22 cellular contexts compared by ENCODE assay signal in genomic region chr1:44422161-44422560, GRCh38. TPM values are rescaled to one million over a fixed set of nuclear protein-coding genes. Genes with fewer than 3 reads are reported as not detected.
DNase-seq lines count a peak whose midpoint lies in the region; TF ChIP-seq lines count a peak whose summit lies in the region.
"Had no signal": no experiment of that assay in that cellular context is flagged by ENCODE, and none has a peak within 500 bp of the region (broad histone marks: within the 10 kb centered on the region; RNA-seq: fewer than 3 reads in every experiment).

No MANE protein-coding gene starts in this region.

- H3K27me3 Mint-ChIP-seq in endothelial cell (ENCODE audit: unreplicated experiment), result peaks cover 4% of the 10 kb centered on the region
- H3K27me3 Mint-ChIP-seq in osteocyte (ENCODE audit: unreplicated experiment), result peaks cover 72% of the 10 kb centered on the region

- H3K4me1 Mint-ChIP-seq in endothelial cell (ENCODE audit: unreplicated experiment), result peaks cover 70% of the 10 kb centered on the region
- H3K4me1 Mint-ChIP-seq in osteocyte (ENCODE audit: unreplicated experiment), result peaks cover 8% of the 10 kb centered on the region

- H3K9me3 Mint-ChIP-seq in endothelial cell (ENCODE audit: unreplicated experiment) (no peaks in the 10 kb centered on the region), osteocyte (ENCODE audit: unreplicated experiment) (no peaks in the 10 kb centered on the region)
- H3K9me3 Mint-ChIP-seq: activated CD4-positive, alpha-beta memory T cell treated with anti-CD3 and anti-CD28 coated beads for 36 hours; stimulated activated naive CD8-positive, alpha-beta T cell treated with anti-CD3 and anti-CD28 coated beads, Interleukin-15, amount 100 ng/mL, for 72 hours had no signal

- H3K36me3 Mint-ChIP-seq in endothelial cell (ENCODE audit: low read depth, unreplicated experiment) (peaks cover 4% of the 10 kb centered on the region), osteocyte (ENCODE audit: unreplicated experiment) (no peaks in the 10 kb centered on the region)
- H3K36me3 Mint-ChIP-seq: activated CD4-positive, alpha-beta memory T cell treated with anti-CD3 and anti-CD28 coated beads for 36 hours had no signal

- DNase-seq in H7, result peak; percentile 57
- peak; percentile 63 to 74 for DNase-seq in NCI-H526 (lab: John Stamatoyannopoulos, UW)
- peak; percentile 36 for DNase-seq in endothelial cell (ENCODE audit: low spot score)
- peak; percentile 11 for DNase-seq in retina
- no peak for DNase-seq in stimulated activated CD4-positive, alpha-beta T cell treated with anti-CD3 and anti-CD28 coated beads, Interleukin-2, amount 100 ng/mL, for 48 hours
- DNase-seq in osteocyte (ENCODE audit: extremely low spot score, unreplicated experiment), result no peak
- no peak for DNase-seq in C1 segment of cervical spinal cord (lab: John Stamatoyannopoulos, UW)
- DNase-seq: activated CD4-positive, alpha-beta memory T cell treated with anti-CD3 and anti-CD28 coated beads for 36 hours; activated gamma-delta T cell; activated T-cell treated with anti-CD3 and anti-CD28 coated beads for 4 hours; DMS79 treated with DMSO at 0.1 percent for 48 hours; HCEC 1CT; MG63; midbrain; NCI-H1436 treated with DMSO at 0.1 percent for 48 hours; NCI-H2171; spleen; stimulated activated CD4-positive, alpha-beta T cell treated with anti-CD3 and anti-CD28 coated beads, Interleukin-4, amount 100 ng/mL, for 4 hours; stimulated activated naive CD8-positive, alpha-beta T cell treated with anti-CD3 and anti-CD28 coated beads, Interleukin-15, amount 100 ng/mL, for 72 hours; T-helper 17 cell; upper lobe of right lung had no signal

- H3K4me3 ChIP-seq in H7 (ENCODE audit: insufficient read depth, low read depth, low read length), result no peak overlapping the region
- H3K4me3 ChIP-seq: MG63, SJSA1, spleen, upper lobe of right lung had no signal

- H3K27ac Mint-ChIP-seq in endothelial cell (ENCODE audit: unreplicated experiment) (peak overlapping the region; percentile 87), osteocyte (ENCODE audit: unreplicated experiment) (no peak overlapping the region)
- H3K27ac Mint-ChIP-seq: activated CD4-positive, alpha-beta memory T cell treated with anti-CD3 and anti-CD28 coated beads for 36 hours; stimulated activated naive CD8-positive, alpha-beta T cell treated with anti-CD3 and anti-CD28 coated beads, Interleukin-15, amount 100 ng/mL, for 72 hours; T-helper 17 cell had no signal

- H3K27me3 ChIP-seq in H7 (ENCODE audit: control insufficient read depth, insufficient read depth, low read length), result peaks cover 13% of the 10 kb centered on the region
- H3K27me3 ChIP-seq: MG63 had no signal

- no peaks in the 10 kb centered on the region for H3K36me3 ChIP-seq in H7 (replicated peaks; ENCODE audit: control insufficient read depth, insufficient read depth, low read length)
- H3K36me3 ChIP-seq: MG63, SJSA1, spleen, upper lobe of right lung had no signal

- H3K4me3 Mint-ChIP-seq in endothelial cell (ENCODE audit: unreplicated experiment) (peak overlapping the region; percentile 40), osteocyte (ENCODE audit: unreplicated experiment) (no peak overlapping the region)
- H3K4me3 Mint-ChIP-seq: activated CD4-positive, alpha-beta memory T cell treated with anti-CD3 and anti-CD28 coated beads for 36 hours; stimulated activated naive CD8-positive, alpha-beta T cell treated with anti-CD3 and anti-CD28 coated beads, Interleukin-15, amount 100 ng/mL, for 72 hours had no signal

- no peak for TF ChIP-seq CTCF in endothelial cell (IDR thresholded peaks at IDR 0.05; ENCODE audit: unreplicated experiment)
- no peak for TF ChIP-seq CTCF in osteocyte (IDR thresholded peaks at IDR 0.05)

RNA-seq across cellular contexts. Expression of gene RNF220, which starts 17.1 kb away (rescaled TPM):
- total RNA-seq in H7 (2014; rRNA removed; shearing (Covaris generic)), result 187 and 189 TPM in 2 replicates
- total RNA-seq in endothelial cell (ENCODE audit: unreplicated experiment) (87.5 TPM), osteocyte (73.0 and 84.4 TPM in 2 replicates)

Comparison
In these comparisons a context has a peak if more than half of its experiments do, and no peak if none do; other contexts are left out.
1. DNase-seq: peak in H7 (single experiment), NCI-H526 (2 of 2), endothelial cell (single experiment) and retina (single experiment); none in stimulated activated CD4-positive, alpha-beta T cell treated with anti-CD3 and anti-CD28 coated beads, Interleukin-2, amount 100 ng/mL, for 48 hours (0 of 2), osteocyte (single experiment) and C1 segment of cervical spinal cord (0 of 14).